ENCODE assay signal across 1 cellular context in genomic region chr18:63182861-63183260, GRCh38.
TF ChIP-seq lines count a peak whose summit lies in the region.

No MANE protein-coding gene starts in this region.

TF ChIP-seq in GM12878, 131 proteins besides CTCF, POLR2A, EP300 and RAD21 (continued from another document):
- TF ChIP-seq ZBTB33 (IDR thresholded peaks at IDR 0.05), result no peak
- TF ChIP-seq REST (IDR thresholded peaks at IDR 0.05; ENCODE audit: low read depth, low read length), result no peak
- no peak for TF ChIP-seq ASH2L (IDR thresholded peaks at IDR 0.05; ENCODE audit: borderline replicate concordance, low read depth)
- TF ChIP-seq TCF12 (IDR thresholded peaks at IDR 0.05; ENCODE audit: low read depth, low read length), result no peak
- no peak for TF ChIP-seq GATAD2B (conservative IDR thresholded peaks at IDR 0.05; ENCODE audit: low read depth)
- no peak for TF ChIP-seq E4F1 (IDR thresholded peaks at IDR 0.05; ENCODE audit: borderline replicate concordance, partially characterized antibody)
- no peak for TF ChIP-seq POU2F2 (IDR thresholded peaks at IDR 0.05; ENCODE audit: borderline replicate concordance, low read depth, low read length)
- TF ChIP-seq ZNF687 (IDR thresholded peaks at IDR 0.05), result no peak
- TF ChIP-seq LARP7 (IDR thresholded peaks at IDR 0.05), result no peak
- TF ChIP-seq JUNB (IDR thresholded peaks at IDR 0.05), result no peak
- TF ChIP-seq NRF1 (conservative IDR thresholded peaks at IDR 0.05; ENCODE audit: low read depth, low read length), result no peak
- TF ChIP-seq BCL11A (IDR thresholded peaks at IDR 0.05; ENCODE audit: low read depth, low read length), result no peak
- TF ChIP-seq WRNIP1 (IDR thresholded peaks at IDR 0.05; ENCODE audit: borderline replicate concordance, low read depth, low read length), result no peak
- no peak for TF ChIP-seq RCOR1 (conservative IDR thresholded peaks at IDR 0.05; ENCODE audit: low read depth, low read length)
- no peak for TF ChIP-seq SKIL (IDR thresholded peaks at IDR 0.05; ENCODE audit: low read depth, poor library complexity, severe bottlenecking)
- TF ChIP-seq CHD4 (IDR thresholded peaks at IDR 0.05), result no peak
